ENCODE assay signal across 13 cellular contexts in the genomic region with DNA sequence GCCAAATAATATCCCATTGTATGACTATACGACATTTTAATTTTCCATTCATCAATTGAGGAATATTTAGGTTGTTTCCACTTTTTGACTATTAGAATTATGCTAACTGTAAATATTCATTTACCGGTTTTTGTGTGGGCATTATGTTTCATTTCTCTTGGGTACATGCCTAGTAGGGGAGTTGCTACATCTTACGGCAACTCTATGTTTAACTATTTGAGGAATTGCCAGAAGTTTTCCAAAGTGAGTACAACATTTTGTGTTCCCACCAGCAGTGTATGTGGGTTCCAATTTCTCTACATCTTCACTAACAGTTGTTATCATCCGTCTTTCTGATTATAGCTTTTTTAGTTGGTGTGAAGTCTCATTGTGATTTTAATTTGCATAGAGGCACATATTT. TPM values are rescaled to one million over a fixed set of nuclear protein-coding genes. Genes with fewer than 3 reads are reported as not detected.
DNase-seq lines count a peak whose midpoint lies in the region; ATAC-seq and TF ChIP-seq lines count a peak whose summit lies in the region.
"Had no signal": no experiment of that assay in that cellular context is flagged by ENCODE, and none has a peak within 500 bp of the region (broad histone marks: within the 10 kb centered on the region; RNA-seq: fewer than 3 reads in every experiment).

No MANE protein-coding gene starts in this region.

- H3K4me1 Mint-ChIP-seq in MCF 10A (ENCODE audit: insufficient read depth, unreplicated experiment), result peaks cover 24% of the 10 kb centered on the region
- H3K4me1 Mint-ChIP-seq in activated T-helper 17 cell treated with anti-CD3 and anti-CD28 coated beads, Interleukin-2, amount 50 U/mL, for 72 hours, result peaks cover 16% of the 10 kb centered on the region
- H3K4me1 Mint-ChIP-seq in immature natural killer cell, result peaks cover 41 to 44% of the 10 kb centered on the region in 2 donors
- peaks cover 13% of the 10 kb centered on the region for H3K4me1 Mint-ChIP-seq in type B pancreatic cell (ENCODE audit: unreplicated experiment)

- TF ChIP-seq CTCF in MCF 10A (IDR thresholded peaks at IDR 0.05; ENCODE audit: unreplicated experiment), result no peak
- TF ChIP-seq CTCF in breast epithelium (IDR thresholded peaks at IDR 0.05), result no peak
- no peak for TF ChIP-seq CTCF in type B pancreatic cell (conservative IDR thresholded peaks at IDR 0.05)
- no peak for TF ChIP-seq CTCF in suprapubic skin (IDR thresholded peaks at IDR 0.05)

- CTCF ChIA-PET in MCF 10A (lab: Yijun Ruan, JAX), result no interaction called here

- H3K4me3 ChIP-seq in breast epithelium (peak overlapping the region in 1 of 3 donors; percentile 96), suprapubic skin (no peak overlapping the region)

- intact Hi-C loops in MCF 10A (cut with micrococcal nuclease), result loop anchor here (10.0 kb wide), 1 partner anchor 136 kb away; no protein-coding TSS in a partner anchor
- intact Hi-C loops in breast epithelium (cut with DNase I; ENCODE audit: low total_unique reads), result no loop called here

- H3K36me3 ChIP-seq in breast epithelium, result no peaks in the 10 kb centered on the region
- no peaks in the 10 kb centered on the region for H3K36me3 ChIP-seq in suprapubic skin
- H3K36me3 ChIP-seq: spleen had no signal

- BruUV-seq in MCF 10A (replicated peaks; lab: Mats Ljungman, UMichigan), result no TSS peak

- H3K9me3 Mint-ChIP-seq in MCF 10A (ENCODE audit: unreplicated experiment), result no peaks in the 10 kb centered on the region
- H3K9me3 Mint-ChIP-seq in activated T-helper 17 cell treated with anti-CD3 and anti-CD28 coated beads, Interleukin-2, amount 50 U/mL, for 72 hours, result peaks cover 4% of the 10 kb centered on the region
- no peaks in the 10 kb centered on the region for H3K9me3 Mint-ChIP-seq in immature natural killer cell
- H3K9me3 Mint-ChIP-seq in type B pancreatic cell, result no peaks in the 10 kb centered on the region

- H3K27ac Mint-ChIP-seq in MCF 10A (ENCODE audit: low read depth, unreplicated experiment) (peak overlapping the region; percentile 78), immature natural killer cell (peak overlapping the region in 2 of 6 donors; percentile 59 to 77), type B pancreatic cell (peak overlapping the region; percentile 91)
- peak overlapping the region; percentile 81 for H3K27ac Mint-ChIP-seq in activated T-helper 17 cell treated with anti-CD3 and anti-CD28 coated beads, Interleukin-2, amount 50 U/mL, for 72 hours

- no peak for TF ChIP-seq POLR2A in breast epithelium (IDR thresholded peaks at IDR 0.05)
- no peak for TF ChIP-seq POLR2A in suprapubic skin (IDR thresholded peaks at IDR 0.05)

- H3K4me3 Mint-ChIP-seq in MCF 10A (ENCODE audit: unreplicated experiment), result peak overlapping the region; percentile 97
- H3K4me3 Mint-ChIP-seq in activated T-helper 17 cell treated with anti-CD3 and anti-CD28 coated beads, Interleukin-2, amount 50 U/mL, for 72 hours, result peak overlapping the region; percentile 97
- peak overlapping the region; percentile 80 to 94 (median 91) for H3K4me3 Mint-ChIP-seq in immature natural killer cell
- peak overlapping the region; percentile 91 for H3K4me3 Mint-ChIP-seq in type B pancreatic cell

- H3K27ac ChIP-seq in breast epithelium, result no peak overlapping the region
- H3K27ac ChIP-seq in suprapubic skin, result no peak overlapping the region

- H3K4me1 ChIP-seq in breast epithelium, result no peaks in the 10 kb centered on the region
- peaks cover 29% of the 10 kb centered on the region for H3K4me1 ChIP-seq in suprapubic skin

- peak; percentile 5 for DNase-seq in MCF 10A (ENCODE audit: unreplicated experiment)
- no peak for DNase-seq in breast epithelium (ENCODE audit: low spot score in 2 of 2)
- DNase-seq in immature natural killer cell, result no peak
- no peak for DNase-seq in type B pancreatic cell (ENCODE audit: extremely low spot score, unreplicated experiment)
- DNase-seq in suprapubic skin (ENCODE audit: low spot score in 2 of 2), result no peak
- DNase-seq: activated gamma-delta T cell treated with Interleukin-2 at 50 U/mL for 16 hours; NCI-H524; spleen; stimulated activated naive CD4-positive, alpha-beta T cell treated with Interleukin-2 at 50 U/mL for 16 hours had no signal

- no peaks in the 10 kb centered on the region for H3K9me3 ChIP-seq in breast epithelium
- no peaks in the 10 kb centered on the region for H3K9me3 ChIP-seq in suprapubic skin

- WGBS in suprapubic skin, result 57% methylated on average over 4 of the region's 4 CpGs

- H3K36me3 Mint-ChIP-seq in MCF 10A (ENCODE audit: insufficient read depth, unreplicated experiment) (peaks cover 25% of the 10 kb centered on the region), immature natural killer cell (peaks cover 0 to 9% (median 0%) of the 10 kb centered on the region in 3 donors), type B pancreatic cell (peaks cover 6% of the 10 kb centered on the region)
- peaks cover 28% of the 10 kb centered on the region for H3K36me3 Mint-ChIP-seq in activated T-helper 17 cell treated with anti-CD3 and anti-CD28 coated beads, Interleukin-2, amount 50 U/mL, for 72 hours (ENCODE audit: low read depth)

- H3K27me3 ChIP-seq in breast epithelium (no peaks in the 10 kb centered on the region), suprapubic skin (no peaks in the 10 kb centered on the region)
- H3K27me3 ChIP-seq: spleen had no signal

- TF ChIP-seq EP300 in suprapubic skin (IDR thresholded peaks at IDR 0.05), result no peak

- H3K27me3 Mint-ChIP-seq in MCF 10A (ENCODE audit: insufficient read depth, unreplicated experiment) (no peaks in the 10 kb centered on the region), immature natural killer cell (ENCODE audit: low read depth in 3 of 3) (peaks cover 4 to 14% (median 8%) of the 10 kb centered on the region in 3 donors), type B pancreatic cell (no peaks in the 10 kb centered on the region)
- no peaks in the 10 kb centered on the region for H3K27me3 Mint-ChIP-seq in activated T-helper 17 cell treated with anti-CD3 and anti-CD28 coated beads, Interleukin-2, amount 50 U/mL, for 72 hours

- no peak for ATAC-seq in activated T-helper 17 cell treated with anti-CD3 and anti-CD28 coated beads, Interleukin-2, amount 50 U/mL, for 72 hours (replicated peaks)
- no peak for ATAC-seq in HG02973 (IDR thresholded peaks at IDR 0.05; ENCODE audit: unreplicated experiment)
- no peak for ATAC-seq in HG02759 (IDR thresholded peaks at IDR 0.05; ENCODE audit: unreplicated experiment)
- ATAC-seq: left cardiac atrium had no signal

- POLR2A ChIA-PET in MCF 10A (lab: Yijun Ruan, JAX), result interaction anchor here (0.9 to 2.3 kb wide), 14 partner anchors 9 to 108 kb away, joined by 3 to 25 read pairs (median 10); a partner anchor contains a TSS

RNA-seq across cellular contexts. Expression of a gene that starts 1.6 kb away (rescaled TPM):
- total RNA-seq in MCF 10A (2022) (97.4 and 108 TPM in 2 replicates), breast epithelium (10 to 100 TPM; 41.6 to 53.0 (median 48.9) TPM), type B pancreatic cell (ENCODE audit: low replicate concordance) (50.2 and 52.7 TPM in 2 replicates), suprapubic skin (100 to 1,000 TPM in 1 of 4 donors, 10 to 100 TPM in 3; 65.4 to 115 (median 79.7) TPM)
- 100 to 1,000 TPM in 1 of 2 donors, 10 to 100 TPM in 1; 94.8 to 140 TPM for total RNA-seq in activated T-helper 17 cell treated with anti-CD3 and anti-CD28 coated beads, Interleukin-2, amount 50 U/mL, for 72 hours
- 10 to 100 TPM; 37.7 to 45.6 (median 39.2) TPM for polyA plus RNA-seq in immature natural killer cell

RNA-seq across cellular contexts. Expression of a gene that starts 49.0 kb away (rescaled TPM):
- total RNA-seq in MCF 10A (2022) (3.0 and 5.7 TPM in 2 replicates), breast epithelium (10 to 100 TPM; 41.3 to 82.5 (median 43.6) TPM), type B pancreatic cell (ENCODE audit: low replicate concordance) (16.5 and 21.9 TPM in 2 replicates), suprapubic skin (10 to 100 TPM; 10.7 to 37.3 (median 24.2) TPM)
- 100 to 1,000 TPM in 1 of 2 donors, 10 to 100 TPM in 1; 95.4 to 269 TPM for total RNA-seq in activated T-helper 17 cell treated with anti-CD3 and anti-CD28 coated beads, Interleukin-2, amount 50 U/mL, for 72 hours
- 1 to 10 TPM; 5.1 to 8.0 (median 5.7) TPM for polyA plus RNA-seq in immature natural killer cell

RNA-seq across cellular contexts. Expression of a gene that starts 53.7 kb away (rescaled TPM):
- total RNA-seq in MCF 10A (2022) (67.8 and 89.8 TPM in 2 replicates), breast epithelium (10 to 100 TPM; 34.1 to 61.5 (median 35.7) TPM), type B pancreatic cell (ENCODE audit: low replicate concordance) (57.2 and 119 TPM in 2 replicates), suprapubic skin (10 to 100 TPM; 43.7 to 49.8 (median 44.6) TPM)
- 10 to 100 TPM; 63.8 to 72.3 TPM for total RNA-seq in activated T-helper 17 cell treated with anti-CD3 and anti-CD28 coated beads, Interleukin-2, amount 50 U/mL, for 72 hours
- polyA plus RNA-seq in immature natural killer cell, result 10 to 100 TPM; 63.5 to 99.1 (median 75.5) TPM
